Comparison of ENCODE assay signal across 8 cellular contexts in the genomic region with DNA sequence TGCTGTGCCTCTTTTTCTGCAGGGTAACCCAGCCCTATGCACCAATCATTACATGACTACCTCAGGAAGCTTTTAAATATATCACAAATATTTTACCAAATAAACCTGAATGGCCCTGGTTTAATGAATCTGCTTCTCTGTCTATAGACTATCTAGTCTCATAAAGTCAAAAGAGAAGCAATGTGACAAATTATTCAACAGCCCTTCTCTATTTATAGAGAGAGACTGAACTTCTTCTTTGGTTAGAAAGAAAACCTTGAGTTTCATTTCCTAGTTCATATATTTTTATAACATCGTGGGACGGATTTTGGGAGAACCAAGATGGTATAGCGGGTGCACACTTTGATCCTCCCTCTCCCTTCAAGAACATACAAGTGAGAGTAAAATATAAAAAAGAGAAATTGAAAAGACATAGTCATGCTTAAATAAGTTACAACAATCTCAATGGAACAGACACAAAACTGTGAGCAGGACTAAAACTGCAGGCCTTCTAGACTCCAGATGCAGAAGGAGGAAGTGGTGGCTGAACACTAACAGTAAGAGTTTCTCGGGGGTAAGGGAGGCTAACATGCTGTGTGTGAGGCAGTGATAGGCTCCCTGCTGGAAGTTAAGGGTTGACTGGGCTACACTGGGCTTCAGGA. TPM values are rescaled to one million over a fixed set of nuclear protein-coding genes. Genes with fewer than 3 reads are reported as not detected.
DNase-seq lines count a peak whose midpoint lies in the region; ATAC-seq, FAIRE-seq and TF ChIP-seq lines count a peak whose summit lies in the region.
"Not testable (repeated sequence)": the region's sequence is repeated elsewhere in the genome, so short reads cannot be mapped to it uniquely, and the experiment has no call there.

No MANE protein-coding gene starts in this region.

- H3K4me1 ChIP-seq in GM12878 (ENCODE audit: control insufficient read depth, insufficient read depth, low read length) = peaks cover 15% of the 10 kb centered on the region
- H3K4me1 ChIP-seq in mesendoderm (ENCODE audit: control insufficient read depth, low read depth, low read length) = not testable (repeated sequence)

- peaks cover 12 to 24% (median 14%) of the 10 kb centered on the region in 3 donors for H3K4me1 Mint-ChIP-seq in IgD-negative memory B cell

- TF ChIP-seq CTCF in GM12878 (IDR thresholded peaks at IDR 0.05 in 2 of 3, conservative IDR thresholded peaks at IDR 0.05 in 1 of 3; ENCODE audit: control insufficient read depth in 2 of 3, extremely low read depth in 1 of 3, insufficient read depth in 1 of 3, low read depth in 3 of 3, low read length in 3 of 3) = not testable (repeated sequence)

- POLR2A ChIA-PET in GM12878 (lab: Charles Lee) = not testable (repeated sequence)

- TF ChIP-seq EP300 in GM12878 (IDR thresholded peaks at IDR 0.05; ENCODE audit: borderline replicate concordance in 1 of 2, control insufficient read depth in 1 of 2, low read depth in 2 of 2, low read length in 2 of 2) = not testable (repeated sequence)

- RAD21 ChIA-PET in GM12878 (lab: Charles Lee; ENCODE audit: unreplicated experiment) = interaction anchor here (1.6 kb wide), 1 partner anchor 98 kb away, joined by 5 read pairs; the partner anchor contains the start of gene KANSL1

- peak overlapping the region; percentile 89 for H4K8ac ChIP-seq in mesendoderm (ENCODE audit: low read depth, low read length)

- H2AK5ac ChIP-seq in mesendoderm (ENCODE audit: low read length) = not testable (repeated sequence)

- CTCF ChIA-PET in GM12878 (lab: Yijun Ruan, JAX) = interaction anchor here (1.2 to 6.3 kb wide), 2 partner anchors 22 to 78 kb away, joined by 4 to 64 read pairs; no protein-coding TSS in a partner anchor

- intact Hi-C loops in GM12878 (cut with micrococcal nuclease; ENCODE audit: unreplicated experiment) = not testable (repeated sequence)

- not testable (repeated sequence) for H3K9me3 Mint-ChIP-seq in IgD-negative memory B cell

- not testable (repeated sequence) for H3K18ac ChIP-seq in mesendoderm (ENCODE audit: low read length)

- peak; percentile 37; the same call in 1 of the 2 replicates for TF ChIP-seq POLR2A in GM12878 (IDR thresholded peaks at IDR 0.05; ENCODE audit: low read depth, low read length)

- H3K4ac ChIP-seq in mesendoderm (ENCODE audit: low read depth, low read length) = not testable (repeated sequence)

- in situ Hi-C loops in GM12878 (cut with MboI) = not testable (repeated sequence)

- peak overlapping the region; percentile 44 for H3K9ac ChIP-seq in GM12878 (ENCODE audit: control insufficient read depth, insufficient read depth, low read length)
- H3K9ac ChIP-seq in mesendoderm (ENCODE audit: low read length) = not testable (repeated sequence)

- H2BK5ac ChIP-seq in mesendoderm (ENCODE audit: low read length) = not testable (repeated sequence)

- peak overlapping the region; percentile 48 for H3K4me3 ChIP-seq in GM12878
- not testable (repeated sequence) for H3K4me3 ChIP-seq in mesendoderm (ENCODE audit: low read length)

- not testable (repeated sequence) for H3K79me1 ChIP-seq in mesendoderm (ENCODE audit: low read length)

- H4K20me1 ChIP-seq in GM12878 (ENCODE audit: control insufficient read depth, insufficient read depth) = not testable (repeated sequence)

- not testable (repeated sequence) for H4K5ac ChIP-seq in mesendoderm (ENCODE audit: low read length)

- peak overlapping the region; percentile 85 to 94 (median 92) for H3K27ac Mint-ChIP-seq in IgD-negative memory B cell

- not testable (repeated sequence) for H3K23ac ChIP-seq in mesendoderm (ENCODE audit: low read length)

- H3K36me3 Mint-ChIP-seq in IgD-negative memory B cell = not testable (repeated sequence)

- FAIRE-seq in GM12878 (lab: Jason Lieb, UNC) = peak; percentile 88

- H3K4me3 Mint-ChIP-seq in IgD-negative memory B cell = peak overlapping the region; percentile 51 to 89 (median 84)

- H3K27me3 ChIP-seq in GM12878 (replicated peaks in 1 of 2; ENCODE audit: control insufficient read depth in 2 of 2, insufficient read depth in 2 of 2, low read length in 1 of 2); mesendoderm (ENCODE audit: insufficient read depth, low read length, poor library complexity): not testable (repeated sequence)

- peak overlapping the region; percentile 92 for H3K27ac ChIP-seq in GM12878 (ENCODE audit: control insufficient read depth, insufficient read depth)
- H3K27ac ChIP-seq in mesendoderm (ENCODE audit: low read depth, low read length) = not testable (repeated sequence)

- H3K4me2 ChIP-seq in GM12878 (ENCODE audit: control insufficient read depth, insufficient read depth) = peak overlapping the region; percentile 91
- not testable (repeated sequence) for H3K4me2 ChIP-seq in mesendoderm (ENCODE audit: low read length)

- H2AFZ ChIP-seq in GM12878 (ENCODE audit: control insufficient read depth, low read depth, low read length) = peak overlapping the region; percentile 67

- peak; percentile 51 for DNase-seq in Ammon's horn (ENCODE audit: low spot score)
- peak; percentile 58 for DNase-seq in SKM-1 treated with dmso at 0.1 percent for 144 hours (lab: John Stamatoyannopoulos, UW; ENCODE audit: unreplicated experiment)
- DNase-seq in GM12878 (ENCODE audit: low read depth, low spot score) = peak; percentile 82
- DNase-seq in mesendoderm = not testable (repeated sequence)

- not testable (repeated sequence) for H3K9me3 ChIP-seq in GM12878 (replicated peaks; ENCODE audit: control insufficient read depth, insufficient read depth, low read length)

- TF ChIP-seq RAD21 in GM12878 (IDR thresholded peaks at IDR 0.05; ENCODE audit: insufficient read depth, low read depth, low read length) = not testable (repeated sequence)

- H3K27me3 Mint-ChIP-seq in IgD-negative memory B cell = not testable (repeated sequence)

- not testable (repeated sequence) for H2BK120ac ChIP-seq in mesendoderm (ENCODE audit: low read depth, low read length)

- 0% methylated on average over 4 of the region's 4 CpGs for WGBS in GM12878 (ENCODE audit: insufficient coverage, insufficient replicate concordance, low lambda C conversion rate, missing lambda C conversion rate)
- no CpG with 5 or more reads among the region's 4 CpGs for WGBS in mesendoderm (ENCODE audit: extremely low coverage, insufficient coverage, low lambda C conversion rate)

- peak; percentile 86 for ATAC-seq in GM18517 (IDR thresholded peaks at IDR 0.05; ENCODE audit: unreplicated experiment)
- ATAC-seq in GM21423 (IDR thresholded peaks at IDR 0.05; ENCODE audit: unreplicated experiment) = peak; percentile 95
- ATAC-seq in HG02973 (IDR thresholded peaks at IDR 0.05; ENCODE audit: unreplicated experiment) = peak; percentile 72
- ATAC-seq in GM12878 = peak; percentile 99

- H3K36me3 ChIP-seq in GM12878 (ENCODE audit: control insufficient read depth in 2 of 2, insufficient read depth in 2 of 2, low read length in 1 of 2); mesendoderm (ENCODE audit: control insufficient read depth, insufficient read depth, low read length): not testable (repeated sequence)

- SMC1A ChIA-PET in GM12878 (lab: Charles Lee; ENCODE audit: uncharacterized antibody, unreplicated experiment) = interaction anchor here (0.8 kb wide), 1 partner anchor 146 kb away, joined by 3 read pairs; no protein-coding TSS in a partner anchor

- TSS peak; percentile 66 for BruUV-seq in GM12878 (replicated peaks; lab: Mats Ljungman, UMichigan)

- not testable (repeated sequence) for H2BK15ac ChIP-seq in mesendoderm (replicated peaks; ENCODE audit: low read depth)

- not testable (repeated sequence) for H3K79me2 ChIP-seq in GM12878 (ENCODE audit: control insufficient read depth, insufficient read depth, low read length); mesendoderm (ENCODE audit: control insufficient read depth, insufficient read depth, low read length)

- H3K56ac ChIP-seq in mesendoderm (ENCODE audit: low read length) = not testable (repeated sequence)

TF ChIP-seq in GM12878, 131 proteins besides CTCF, POLR2A, EP300 and RAD21 (continues in another document):
- TF ChIP-seq JUNB (IDR thresholded peaks at IDR 0.05) = peak; percentile 60; the same call in 1 of the 2 replicates
- TF ChIP-seq, protein P1, sequence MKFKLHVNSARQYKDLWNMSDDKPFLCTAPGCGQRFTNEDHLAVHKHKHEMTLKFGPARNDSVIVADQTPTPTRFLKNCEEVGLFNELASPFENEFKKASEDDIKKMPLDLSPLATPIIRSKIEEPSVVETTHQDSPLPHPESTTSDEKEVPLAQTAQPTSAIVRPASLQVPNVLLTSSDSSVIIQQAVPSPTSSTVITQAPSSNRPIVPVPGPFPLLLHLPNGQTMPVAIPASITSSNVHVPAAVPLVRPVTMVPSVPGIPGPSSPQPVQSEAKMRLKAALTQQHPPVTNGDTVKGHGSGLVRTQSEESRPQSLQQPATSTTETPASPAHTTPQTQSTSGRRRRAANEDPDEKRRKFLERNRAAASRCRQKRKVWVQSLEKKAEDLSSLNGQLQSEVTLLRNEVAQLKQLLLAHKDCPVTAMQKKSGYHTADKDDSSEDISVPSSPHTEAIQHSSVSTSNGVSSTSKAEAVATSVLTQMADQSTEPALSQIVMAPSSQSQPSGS (IDR thresholded peaks at IDR 0.05; ENCODE audit: low read length) = 0 out of 2 replicates have a peak, but pooled peaks have one; percentile 60
- peak; percentile 55; the same call in 1 of the 2 replicates for TF ChIP-seq FOXM1 (IDR thresholded peaks at IDR 0.05; ENCODE audit: low read depth, low read length)
- TF ChIP-seq SMAD5 (IDR thresholded peaks at IDR 0.05; ENCODE audit: low read depth) = 0 out of 2 replicates have a peak, but pooled peaks have one; percentile 45
- peak; percentile 23; the same call in 1 of the 2 replicates for TF ChIP-seq CREM (IDR thresholded peaks at IDR 0.05; ENCODE audit: low read depth)

RNA-seq across cellular contexts. Expression of gene LRRC37A, which starts 3.9 kb away (rescaled TPM):
- polyA plus RNA-seq in IgD-negative memory B cell (1.3 TPM), GM12878 (2011; rRNA removed) (4.0 and 4.3 TPM in 2 replicates), GM12878 (2014; fragmentation: Illumina TruSeq; extraction: Trizol) (2.3 and 3.1 TPM in 2 replicates), GM12878 (2014; fragmentation: Nextera tagmentation; extraction: Ambion mirVana) (under 1 TPM; 0.18 to 0.20 TPM), GM12878 (2014; rRNA removed) (2.1 and 3.2 TPM in 2 replicates), GM12878 (2016; fragmentation: Nextera tagmentation; extraction: Ambion mirVana) (1 to 10 TPM; 1.2 TPM)
- 27.3 and 28.3 TPM in 2 replicates for total RNA-seq in GM12878 (2013; cell fraction: nucleolus; rRNA removed)
- total RNA-seq in GM12878 (2014; rRNA removed) (2.7 and 3.4 TPM in 2 replicates), GM12878 (2014; rRNA removed; fragmentation: Illumina TruSeq; extraction: Trizol) (3.4 and 3.6 TPM in 2 replicates), GM12878 (2021) (1.8 and 2.5 TPM in 2 replicates)
- polyA plus RNA-seq in GM12878 (2011; ENCODE audit: low read depth) = 2.5 TPM
- 1.1 and 2.1 TPM in 2 replicates for polyA plus RNA-seq in GM12878 (2011; cell fraction: cytosol; rRNA removed)
- polyA plus RNA-seq in GM12878 (2011; cell fraction: nucleus; rRNA removed) = 6.9 and 9.7 TPM in 2 replicates
- polyA plus RNA-seq in GM12878 (2012) = 2.1 and 2.3 TPM in 2 replicates
- 10.4 and 10.5 TPM in 2 replicates for polyA minus RNA-seq in GM12878 (2011; rRNA and poly(A)+ RNA removed)
- polyA minus RNA-seq in GM12878 (2011; cell fraction: cytosol; rRNA and poly(A)+ RNA removed) = 1.3 and 1.5 TPM in 2 replicates
- polyA minus RNA-seq in GM12878 (2011; cell fraction: nucleus; rRNA and poly(A)+ RNA removed) = 5.9 and 7.9 TPM in 2 replicates
- polyA plus RNA-seq in mesendoderm (2013, experiment 1 of 2) = 1.2 TPM
- polyA plus RNA-seq in mesendoderm (2013, experiment 2 of 2) = 1.3 TPM
